ENCODE assay signal across 10 cellular contexts in the genomic region with DNA sequence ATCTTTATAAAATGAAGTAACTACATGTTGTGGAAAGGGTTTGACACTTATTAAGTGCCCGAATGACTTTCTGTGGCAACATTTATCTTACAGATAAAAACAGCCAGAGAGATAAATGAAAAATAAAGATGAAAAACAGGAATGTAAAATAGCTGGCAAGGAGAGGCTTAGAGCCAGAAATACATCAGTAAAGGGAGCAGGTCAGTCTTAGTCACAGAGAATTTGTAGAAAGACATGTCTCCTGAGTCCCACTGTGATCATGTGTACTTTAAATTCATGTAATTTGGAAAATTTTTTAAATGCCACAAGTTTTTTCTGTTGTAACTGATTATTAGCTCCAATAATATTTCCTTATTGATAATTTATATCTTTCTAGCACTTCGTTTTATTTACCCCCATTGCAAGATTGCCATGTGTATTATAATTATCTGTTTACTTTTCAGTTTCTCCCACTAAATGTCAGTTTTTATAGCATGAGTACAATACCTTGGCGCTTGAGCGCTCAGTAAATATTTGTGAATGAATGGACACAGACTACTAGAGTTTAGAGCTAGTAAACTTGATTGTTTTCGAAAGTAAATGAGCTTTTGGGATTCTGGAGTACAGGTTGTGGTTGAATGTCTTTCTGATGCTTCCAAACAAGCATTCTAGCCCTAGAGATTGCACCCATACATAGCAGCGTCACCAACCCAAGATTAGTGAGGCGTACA. TPM values are rescaled to one million over a fixed set of nuclear protein-coding genes. Genes with fewer than 3 reads are reported as not detected.
DNase-seq lines count a peak whose midpoint lies in the region; ATAC-seq, FAIRE-seq and TF ChIP-seq lines count a peak whose summit lies in the region.
"Had no signal": no experiment of that assay in that cellular context is flagged by ENCODE, and none has a peak within 500 bp of the region (broad histone marks: within the 10 kb centered on the region; RNA-seq: fewer than 3 reads in every experiment).

No MANE protein-coding gene starts in this region.

- H4K8ac ChIP-seq in trophoblast cell (ENCODE audit: low read depth, low read length) = no peak overlapping the region

- no peak for DNase-seq in activated CD8-positive, alpha-beta memory T cell treated with anti-CD3 and anti-CD28 coated beads, Interleukin-2, amount 10 ng/mL, durations not matched to agents 7 days and 5 days
- no peak for DNase-seq in activated CD8-positive, alpha-beta memory T cell treated with anti-CD3 and anti-CD28 coated beads for 24 hours
- DNase-seq in NCI-H2029 (lab: John Stamatoyannopoulos, UW) (peak; percentile 29), amniotic epithelial cell (ENCODE audit: low read depth) (peak; percentile 47), trophoblast cell (no peak), Calu3 (no peak), HTR-8/SVneo (ENCODE audit: insufficient read length, low spot score) (no peak)
- DNase-seq: activated B cell treated with CpG ODN at 0.5 μM for 24 hours, upper lobe of right lung had no signal

- peaks cover 90% of the 10 kb centered on the region for H3K4me1 Mint-ChIP-seq in activated CD8-positive, alpha-beta memory T cell treated with anti-CD3 and anti-CD28 coated beads, Interleukin-2, amount 10 ng/mL, durations not matched to agents 7 days and 5 days
- H3K4me1 Mint-ChIP-seq in Calu3 (ENCODE audit: low read depth, unreplicated experiment) = peaks cover 76% of the 10 kb centered on the region

- H3K9me3 ChIP-seq in trophoblast cell (ENCODE audit: insufficient read depth, low read depth, low read length) = no peaks in the 10 kb centered on the region
- H3K9me3 ChIP-seq: upper lobe of right lung had no signal

- H3K23ac ChIP-seq in trophoblast cell (ENCODE audit: low read length) = no peak overlapping the region

- no peak for TF ChIP-seq CTCF in Calu3 (IDR thresholded peaks at IDR 0.05; ENCODE audit: unreplicated experiment)

- no peak overlapping the region for H4K12ac ChIP-seq in trophoblast cell (ENCODE audit: low read depth, low read length)

- no CpG with 5 or more reads among the region's 7 CpGs for WGBS in trophoblast cell (ENCODE audit: extremely low coverage, insufficient coverage, insufficient read length)

- H3K36me3 ChIP-seq in trophoblast cell (ENCODE audit: control insufficient read depth in 1 of 2, insufficient read depth in 2 of 2, low read length in 2 of 2) = no peaks in the 10 kb centered on the region
- H3K36me3 ChIP-seq: upper lobe of right lung had no signal

- H3K27ac ChIP-seq in trophoblast cell (ENCODE audit: low read depth, low read length) = peak overlapping the region; percentile 20
- H3K27ac ChIP-seq: upper lobe of right lung had no signal

- BruUV-seq in Calu3 (replicated peaks; lab: Mats Ljungman, UMichigan) = no TSS peak

- H3K79me2 ChIP-seq in trophoblast cell (ENCODE audit: control insufficient read depth, insufficient read depth, low read length, poor library complexity) = peaks cover 8% of the 10 kb centered on the region

- H3K4ac ChIP-seq in trophoblast cell (ENCODE audit: low read depth, low read length) = no peak overlapping the region

- H3K4me2 ChIP-seq in trophoblast cell (ENCODE audit: low read length) = no peak overlapping the region

- peak overlapping the region; percentile 7 for H3K27ac Mint-ChIP-seq in activated CD8-positive, alpha-beta memory T cell treated with anti-CD3 and anti-CD28 coated beads, Interleukin-2, amount 10 ng/mL, durations not matched to agents 7 days and 5 days
- no peak overlapping the region for H3K27ac Mint-ChIP-seq in Calu3 (ENCODE audit: unreplicated experiment)
- H3K27ac Mint-ChIP-seq: activated B cell treated with CpG ODN at 0.5 μM for 24 hours had no signal

- no peak overlapping the region for H2BK12ac ChIP-seq in trophoblast cell (ENCODE audit: low read length)

- no peak overlapping the region for H3K18ac ChIP-seq in trophoblast cell (ENCODE audit: low read length)

- no peak overlapping the region for H2BK120ac ChIP-seq in trophoblast cell (ENCODE audit: insufficient read depth, low read length, poor library complexity)

- peaks cover 5% of the 10 kb centered on the region for H3K79me1 ChIP-seq in trophoblast cell (ENCODE audit: low read length)

- H3K4me3 Mint-ChIP-seq in activated CD8-positive, alpha-beta memory T cell treated with anti-CD3 and anti-CD28 coated beads, Interleukin-2, amount 10 ng/mL, durations not matched to agents 7 days and 5 days = no peak overlapping the region
- no peak overlapping the region for H3K4me3 Mint-ChIP-seq in Calu3 (ENCODE audit: low read depth, unreplicated experiment)
- H3K4me3 Mint-ChIP-seq: activated B cell treated with CpG ODN at 0.5 μM for 24 hours had no signal

- ATAC-seq in activated CD8-positive, alpha-beta memory T cell treated with anti-CD3 and anti-CD28 coated beads, Interleukin-2, amount 10 ng/mL, durations not matched to agents 7 days and 5 days = no peak
- no peak for ATAC-seq in GM18520 (IDR thresholded peaks at IDR 0.05; ENCODE audit: unreplicated experiment)
- ATAC-seq: upper lobe of right lung had no signal

- H3K9me3 Mint-ChIP-seq in activated CD8-positive, alpha-beta memory T cell treated with anti-CD3 and anti-CD28 coated beads, Interleukin-2, amount 10 ng/mL, durations not matched to agents 7 days and 5 days (ENCODE audit: low read depth) = no peaks in the 10 kb centered on the region
- no peaks in the 10 kb centered on the region for H3K9me3 Mint-ChIP-seq in Calu3 (ENCODE audit: low read depth, unreplicated experiment)
- H3K9me3 Mint-ChIP-seq: activated B cell treated with CpG ODN at 0.5 μM for 24 hours had no signal

- intact Hi-C loops in Calu3 (cut with micrococcal nuclease; ENCODE audit: unreplicated experiment) = loop anchor here (5.0 to 10.0 kb wide), 2 partner anchors 75 to 248 kb away; no protein-coding TSS in a partner anchor

- peaks cover 5 to 12% of the 10 kb centered on the region in 2 experiments for H3K4me1 ChIP-seq in trophoblast cell (ENCODE audit: control insufficient read depth in 1 of 2, insufficient read depth in 2 of 2, low read length in 2 of 2)

- no peak overlapping the region for H2AK5ac ChIP-seq in trophoblast cell (ENCODE audit: low read length)

- FAIRE-seq in HTR-8/SVneo (lab: Jason Lieb, UNC) = no peak

- H3K4me3 ChIP-seq in trophoblast cell (ENCODE audit: low read depth, low read length) = no peak overlapping the region
- H3K4me3 ChIP-seq: upper lobe of right lung had no signal

- H2AFZ ChIP-seq in trophoblast cell (ENCODE audit: insufficient read depth, low read length, poor library complexity) = no peak overlapping the region

- H4K91ac ChIP-seq in trophoblast cell (ENCODE audit: low read depth, low read length) = no peak overlapping the region

- no peaks in the 10 kb centered on the region for H3K27me3 Mint-ChIP-seq in activated CD8-positive, alpha-beta memory T cell treated with anti-CD3 and anti-CD28 coated beads, Interleukin-2, amount 10 ng/mL, durations not matched to agents 7 days and 5 days
- H3K27me3 Mint-ChIP-seq in Calu3 (ENCODE audit: unreplicated experiment) = no peaks in the 10 kb centered on the region
- H3K27me3 Mint-ChIP-seq: activated B cell treated with CpG ODN at 0.5 μM for 24 hours had no signal

- no peaks in the 10 kb centered on the region for H3K27me3 ChIP-seq in trophoblast cell (ENCODE audit: insufficient read depth, low read length)
- H3K27me3 ChIP-seq: upper lobe of right lung had no signal

- peaks cover 27% of the 10 kb centered on the region for H3K36me3 Mint-ChIP-seq in activated CD8-positive, alpha-beta memory T cell treated with anti-CD3 and anti-CD28 coated beads, Interleukin-2, amount 10 ng/mL, durations not matched to agents 7 days and 5 days
- no peaks in the 10 kb centered on the region for H3K36me3 Mint-ChIP-seq in Calu3 (ENCODE audit: insufficient read depth, unreplicated experiment)

- H3K14ac ChIP-seq in trophoblast cell (ENCODE audit: low read length) = no peak overlapping the region

- H3K9ac ChIP-seq in trophoblast cell (ENCODE audit: low read length) = no peak overlapping the region

- no peak overlapping the region for H2BK5ac ChIP-seq in trophoblast cell (ENCODE audit: low read depth, low read length, poor library complexity)

- CTCF ChIA-PET in activated CD8-positive, alpha-beta memory T cell treated with anti-CD3 and anti-CD28 coated beads, Interleukin-2, amount 10 ng/mL, durations not matched to agents 7 days and 5 days (lab: Charles Lee) = interaction anchor here (0.6 to 1.4 kb wide), 4 partner anchors 11 to 218 kb away, joined by 3 to 4 read pairs (median 3); a partner anchor contains a TSS
- CTCF ChIA-PET in Calu3 (lab: Charles Lee) = no interaction called here

RNA-seq across cellular contexts. Expression of a gene that starts 15.2 kb away (rescaled TPM):
- total RNA-seq in activated CD8-positive, alpha-beta memory T cell treated with anti-CD3 and anti-CD28 coated beads, Interleukin-2, amount 10 ng/mL, durations not matched to agents 7 days and 5 days = 100 to 1,000 TPM; 120 to 138 TPM
- 59.5 and 60.1 TPM in 2 replicates for polyA plus RNA-seq in trophoblast cell (2013)
- total RNA-seq in Calu3 (2022) = 35.7 and 38.1 TPM in 2 replicates

Comparison
In these comparisons a context has a peak if more than half of its experiments do, and no peak if none do; other contexts are left out.
1. DNase-seq: peak in NCI-H2029 (single experiment) and amniotic epithelial cell (single experiment); none in activated CD8-positive, alpha-beta memory T cell treated with anti-CD3 and anti-CD28 coated beads, Interleukin-2, amount 10 ng/mL, durations not matched to agents 7 days and 5 days (single experiment), activated CD8-positive, alpha-beta memory T cell treated with anti-CD3 and anti-CD28 coated beads for 24 hours (single experiment), trophoblast cell (0 of 2), Calu3 (single experiment) and HTR-8/SVneo (single experiment).